ENCODE assay signal across 15 cellular contexts in genomic region chr2:196924051-196924450, GRCh38. TPM values are rescaled to one million over a fixed set of nuclear protein-coding genes. Genes with fewer than 3 reads are reported as not detected.
DNase-seq lines count a peak whose midpoint lies in the region; ATAC-seq and TF ChIP-seq lines count a peak whose summit lies in the region.
"Had no signal": no experiment of that assay in that cellular context is flagged by ENCODE, and none has a peak within 500 bp of the region (broad histone marks: within the 10 kb centered on the region; RNA-seq: fewer than 3 reads in every experiment).

No MANE protein-coding gene starts in this region.

- peak overlapping the region; percentile 18 for H3K27ac Mint-ChIP-seq in activated T-cell treated with anti-CD3 and anti-CD28 coated beads, Interleukin-2, amount 50 U/mL, for 72 hours
- no peak overlapping the region for H3K27ac Mint-ChIP-seq in progenitor cell of endocrine pancreas

- H3K9me3 Mint-ChIP-seq in activated T-cell treated with anti-CD3 and anti-CD28 coated beads, Interleukin-2, amount 50 U/mL, for 72 hours, result peaks cover 0 to under 1% of the 10 kb centered on the region in 2 donors
- peaks cover 1% of the 10 kb centered on the region for H3K9me3 Mint-ChIP-seq in progenitor cell of endocrine pancreas (ENCODE audit: low read depth)

- H3K4me3 ChIP-seq in RWPE2 (ENCODE audit: severe bottlenecking), result peak overlapping the region; percentile 56
- H3K4me3 ChIP-seq in endocrine pancreas (ENCODE audit: control insufficient read depth, insufficient read depth, low read length), result peak overlapping the region; percentile 99
- no peak overlapping the region for H3K4me3 ChIP-seq in psoas muscle
- H3K4me3 ChIP-seq in gastrocnemius medialis, result no peak overlapping the region
- H3K4me3 ChIP-seq: lung had no signal

- peaks cover 26% of the 10 kb centered on the region for H3K4me1 ChIP-seq in RWPE2 (ENCODE audit: insufficient read depth, poor library complexity, severe bottlenecking)
- H3K4me1 ChIP-seq in endocrine pancreas (ENCODE audit: control insufficient read depth, insufficient read depth, low read length), result peaks cover 16% of the 10 kb centered on the region
- peaks cover 9% of the 10 kb centered on the region for H3K4me1 ChIP-seq in psoas muscle
- H3K4me1 ChIP-seq in gastrocnemius medialis, result peaks cover 0 to 16% of the 10 kb centered on the region in 2 donors
- H3K4me1 ChIP-seq: prostate gland had no signal

- H3K4me1 Mint-ChIP-seq in activated T-cell treated with anti-CD3 and anti-CD28 coated beads, Interleukin-2, amount 50 U/mL, for 72 hours (ENCODE audit: low read depth), result peaks cover 48% of the 10 kb centered on the region
- peaks cover 30% of the 10 kb centered on the region for H3K4me1 Mint-ChIP-seq in progenitor cell of endocrine pancreas (ENCODE audit: low read depth)

- no peak for TF ChIP-seq POLR2A in gastrocnemius medialis (IDR thresholded peaks at IDR 0.05)

- peaks cover 13 to 24% of the 10 kb centered on the region in 2 donors for H3K36me3 Mint-ChIP-seq in activated T-cell treated with anti-CD3 and anti-CD28 coated beads, Interleukin-2, amount 50 U/mL, for 72 hours (ENCODE audit: insufficient read depth in 2 of 2)
- H3K36me3 Mint-ChIP-seq in progenitor cell of endocrine pancreas (ENCODE audit: insufficient read depth), result peaks cover 5% of the 10 kb centered on the region

- no peak for DNase-seq in activated T-cell treated with anti-CD3 and anti-CD28 coated beads, Interleukin-2, amount 50 U/mL, for 72 hours
- DNase-seq in activated T-cell treated with anti-CD3 and anti-CD28 coated beads for 4 hours, result no peak
- DNase-seq in RWPE2 (ENCODE audit: low spot score), result no peak
- no peak for DNase-seq in progenitor cell of endocrine pancreas (ENCODE audit: low spot score, unreplicated experiment)
- DNase-seq in psoas muscle, result no peak
- DNase-seq in gastrocnemius medialis, result no peak
- DNase-seq: AML-193, hypothalamus, NCI-H345, OCI-M1, T-helper 9 cell had no signal

- H3K27ac ChIP-seq in RWPE2 (ENCODE audit: poor library complexity, severe bottlenecking) (no peak overlapping the region), psoas muscle (no peak overlapping the region), gastrocnemius medialis (no peak overlapping the region)
- H3K27ac ChIP-seq: prostate gland had no signal

- no peaks in the 10 kb centered on the region for H3K27me3 Mint-ChIP-seq in activated T-cell treated with anti-CD3 and anti-CD28 coated beads, Interleukin-2, amount 50 U/mL, for 72 hours (ENCODE audit: low read depth)
- H3K27me3 Mint-ChIP-seq in progenitor cell of endocrine pancreas, result no peaks in the 10 kb centered on the region

- no peaks in the 10 kb centered on the region for H3K9me3 ChIP-seq in RWPE2 (ENCODE audit: severe bottlenecking)
- H3K9me3 ChIP-seq in endocrine pancreas (ENCODE audit: control insufficient read depth, low read length), result no peaks in the 10 kb centered on the region
- no peaks in the 10 kb centered on the region for H3K9me3 ChIP-seq in psoas muscle
- H3K9me3 ChIP-seq in gastrocnemius medialis, result no peaks in the 10 kb centered on the region
- H3K9me3 ChIP-seq: prostate gland had no signal

- ATAC-seq in activated T-cell treated with anti-CD3 and anti-CD28 coated beads, Interleukin-2, amount 50 U/mL, for 72 hours (replicated peaks in 1 of 2), result no peak
- no peak for ATAC-seq in RWPE2 (ENCODE audit: low read depth)
- ATAC-seq in psoas muscle, result no peak
- ATAC-seq in HG02623 (IDR thresholded peaks at IDR 0.05; ENCODE audit: unreplicated experiment), result no peak
- ATAC-seq in gastrocnemius medialis, result no peak

- no peaks in the 10 kb centered on the region for H3K27me3 ChIP-seq in RWPE2 (ENCODE audit: insufficient read depth, poor library complexity, severe bottlenecking)
- H3K27me3 ChIP-seq in endocrine pancreas (ENCODE audit: control insufficient read depth, insufficient read depth, low read length), result no peaks in the 10 kb centered on the region
- no peaks in the 10 kb centered on the region for H3K27me3 ChIP-seq in psoas muscle (ENCODE audit: insufficient read depth in 3 of 3, low read length in 2 of 3)
- H3K27me3 ChIP-seq in gastrocnemius medialis, result no peaks in the 10 kb centered on the region

- H3K4me3 Mint-ChIP-seq in activated T-cell treated with anti-CD3 and anti-CD28 coated beads, Interleukin-2, amount 50 U/mL, for 72 hours, result peak overlapping the region; percentile 98 to 99
- H3K4me3 Mint-ChIP-seq in progenitor cell of endocrine pancreas (ENCODE audit: low read depth), result peak overlapping the region; percentile 50

- H3K36me3 ChIP-seq in RWPE2 (ENCODE audit: low read depth) (peaks cover 16% of the 10 kb centered on the region), endocrine pancreas (ENCODE audit: control insufficient read depth, insufficient read depth, low read length) (no peaks in the 10 kb centered on the region), psoas muscle (ENCODE audit: insufficient read depth in 1 of 2, low read depth in 1 of 2) (no peaks in the 10 kb centered on the region), gastrocnemius medialis (peaks cover 0 to under 1% of the 10 kb centered on the region in 2 donors)
- H3K36me3 ChIP-seq: prostate gland had no signal

- in situ Hi-C loops in gastrocnemius medialis (cut with MboI; ENCODE audit: low sequenced_read_pairs in 4 of 4), result no loop called here

- no peak for TF ChIP-seq CTCF in RWPE2 (IDR thresholded peaks at IDR 0.05; ENCODE audit: poor library complexity, severe bottlenecking)
- no peak for TF ChIP-seq CTCF in progenitor cell of endocrine pancreas (IDR thresholded peaks at IDR 0.05; ENCODE audit: unreplicated experiment)
- no peak for TF ChIP-seq CTCF in psoas muscle (IDR thresholded peaks at IDR 0.05)
- TF ChIP-seq CTCF in gastrocnemius medialis (IDR thresholded peaks at IDR 0.05 in 4 of 5, conservative IDR thresholded peaks at IDR 0.05 in 1 of 5), result no peak

- intact Hi-C loops in psoas muscle (cut with DNase I), result no loop called here
- intact Hi-C loops in gastrocnemius medialis (cut with DNase I; ENCODE audit: low total_unique reads), result loop anchor here (10.0 kb wide), 2 partner anchors 749 to 781 kb away; partner anchors contain the start of genes MARS2 and STK17B

- no peak overlapping the region for H3K9ac ChIP-seq in endocrine pancreas (ENCODE audit: control insufficient read depth, insufficient read depth, low read length)

RNA-seq across cellular contexts. Expression of gene PGAP1, which starts 2.5 kb away (rescaled TPM):
- total RNA-seq in activated T-cell treated with anti-CD3 and anti-CD28 coated beads, Interleukin-2, amount 50 U/mL, for 72 hours, result 10 to 100 TPM; 22.5 to 36.3 TPM
- total RNA-seq in progenitor cell of endocrine pancreas (49.2 and 54.8 TPM in 2 replicates), psoas muscle (1 to 10 TPM; 2.2 to 5.2 (median 3.0) TPM), gastrocnemius medialis (1 to 10 TPM; 1.3 to 3.7 (median 1.8) TPM)
- polyA plus RNA-seq in psoas muscle, result 1 to 10 TPM in 1 of 3 donors, under 1 TPM in 2; 0.57 to 1.6 (median 0.59) TPM

Comparison
In these comparisons a context has a peak if more than half of its experiments do, and no peak if none do; other contexts are left out.
1. H3K4me3 ChIP-seq: peak in RWPE2 (single experiment) and endocrine pancreas (single experiment); none in psoas muscle (single experiment) and gastrocnemius medialis (0 of 4).